Comparison of ENCODE assay signal across 1 cellular context in the genomic region with DNA sequence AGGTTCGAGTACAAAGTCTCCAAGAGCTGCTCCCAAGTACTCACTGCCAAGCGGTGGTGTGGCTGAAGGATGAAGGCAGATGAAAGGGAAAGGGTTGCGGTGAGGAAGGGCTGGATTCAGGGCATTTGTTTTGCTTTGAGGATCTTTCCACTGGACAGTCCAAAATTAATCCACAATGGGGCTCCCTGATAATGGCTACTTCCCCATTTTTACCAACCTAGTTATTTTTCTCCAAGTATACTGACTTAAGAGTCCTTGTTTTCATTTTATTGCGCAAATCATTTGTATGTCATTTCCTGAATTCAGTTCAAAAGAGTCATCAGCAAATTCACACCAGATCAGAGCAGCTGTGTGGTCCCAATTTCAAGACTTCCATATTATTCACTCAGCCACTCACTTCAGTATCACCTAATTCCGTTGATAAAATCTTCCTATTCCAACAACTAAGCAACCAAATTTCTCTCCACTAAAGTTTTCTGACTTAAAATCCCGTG.
TF ChIP-seq lines count a peak whose summit lies in the region.

No MANE protein-coding gene starts in this region.

TF ChIP-seq in HepG2, 621 proteins besides CTCF, POLR2A, EP300 and RAD21 (continued from another document and continues in another):
- TF ChIP-seq FOXP4 (CRISPR knock-in tag; IDR thresholded peaks at IDR 0.05) (no peak; the same call in 1 of the 2 replicates), FOXA3 (CRISPR knock-in tag; IDR thresholded peaks at IDR 0.05) (no peak), ZFX (CRISPR knock-in tag; IDR thresholded peaks at IDR 0.05; ENCODE audit: low read depth) (no peak; the same call in 1 of the 2 replicates), SNAPC2 (CRISPR knock-in tag; IDR thresholded peaks at IDR 0.05) (0 out of 2 replicates have a peak, but pooled peaks have one; percentile 77), HHEX (CRISPR knock-in tag; IDR thresholded peaks at IDR 0.05) (no peak), ZNF83 (CRISPR knock-in tag; IDR thresholded peaks at IDR 0.05; ENCODE audit: borderline replicate concordance) (no peak), ZBTB38 (CRISPR knock-in tag; IDR thresholded peaks at IDR 0.05) (0 out of 2 replicates have a peak, but pooled peaks have one; percentile 5), MAFF (IDR thresholded peaks at IDR 0.05; ENCODE audit: low read depth, low read length) (no peak), RELA (CRISPR knock-in tag; IDR thresholded peaks at IDR 0.05) (no peak), MAFG (CRISPR knock-in tag; IDR thresholded peaks at IDR 0.05) (no peak), ZNF598 (CRISPR knock-in tag; IDR thresholded peaks at IDR 0.05; ENCODE audit: borderline replicate concordance) (0 out of 2 replicates have a peak, but pooled peaks have one; percentile 2), JARID2 (CRISPR knock-in tag; IDR thresholded peaks at IDR 0.05; ENCODE audit: insufficient replicate concordance) (no peak), AHR (CRISPR knock-in tag; IDR thresholded peaks at IDR 0.05) (no peak), ZNF121 (CRISPR knock-in tag; IDR thresholded peaks at IDR 0.05) (peak; percentile 51; the same call in 1 of the 2 replicates), ATRX (CRISPR knock-in tag; IDR thresholded peaks at IDR 0.05; ENCODE audit: borderline replicate concordance) (no peak), ZNF30 (CRISPR knock-in tag; IDR thresholded peaks at IDR 0.05) (no peak), ZNF138 (CRISPR knock-in tag; IDR thresholded peaks at IDR 0.05; ENCODE audit: low read depth) (no peak), ZNF367 (CRISPR knock-in tag; IDR thresholded peaks at IDR 0.05; ENCODE audit: borderline replicate concordance) (no peak), RXRA (CRISPR knock-in tag; IDR thresholded peaks at IDR 0.05) (0 out of 2 replicates have a peak, but pooled peaks have one; percentile 12), THAP8 (CRISPR knock-in tag; IDR thresholded peaks at IDR 0.05; ENCODE audit: borderline replicate concordance) (no peak), RXRB (CRISPR knock-in tag; IDR thresholded peaks at IDR 0.05; ENCODE audit: borderline replicate concordance) (no peak), ZBTB3 (CRISPR knock-in tag; IDR thresholded peaks at IDR 0.05; ENCODE audit: borderline replicate concordance, low read depth) (no peak), GATA4 (IDR thresholded peaks at IDR 0.05; ENCODE audit: borderline replicate concordance, low read depth) (no peak), ZBED4 (CRISPR knock-in tag; IDR thresholded peaks at IDR 0.05; ENCODE audit: borderline replicate concordance) (no peak), MIER2 (CRISPR knock-in tag; IDR thresholded peaks at IDR 0.05) (no peak), ZNF468 (CRISPR knock-in tag; IDR thresholded peaks at IDR 0.05) (no peak), ZSCAN29 (CRISPR knock-in tag; conservative IDR thresholded peaks at IDR 0.05) (0 out of 2 replicates have a peak, but pooled peaks have one; percentile 3), KLF15 (CRISPR knock-in tag; IDR thresholded peaks at IDR 0.05; ENCODE audit: borderline replicate concordance) (peak; percentile 32; the same call in 1 of the 2 replicates), MYNN (CRISPR knock-in tag; IDR thresholded peaks at IDR 0.05; ENCODE audit: low read depth) (0 out of 2 replicates have a peak, but pooled peaks have one; percentile 7), ZNF24 (IDR thresholded peaks at IDR 0.05) (no peak), ZNF20 (CRISPR knock-in tag; IDR thresholded peaks at IDR 0.05) (peak; percentile 99), ZNF550 (CRISPR knock-in tag; IDR thresholded peaks at IDR 0.05; ENCODE audit: borderline replicate concordance) (no peak), ZSCAN9 (CRISPR knock-in tag; IDR thresholded peaks at IDR 0.05; ENCODE audit: borderline replicate concordance) (no peak), CBX1 (IDR thresholded peaks at IDR 0.05; ENCODE audit: low read depth) (no peak), ZNF781 (CRISPR knock-in tag; IDR thresholded peaks at IDR 0.05; ENCODE audit: borderline replicate concordance, not compliant biosample characterization) (no peak), SIX1 (CRISPR knock-in tag; IDR thresholded peaks at IDR 0.05; ENCODE audit: borderline replicate concordance) (0 out of 2 replicates have a peak, but pooled peaks have one; percentile 3), HNRNPL (IDR thresholded peaks at IDR 0.05; ENCODE audit: low read depth, low read length) (no peak), MAFK (conservative IDR thresholded peaks at IDR 0.05 in 1 of 2, IDR thresholded peaks at IDR 0.05 in 1 of 2; ENCODE audit: low read length in 2 of 2) (no peak), ATM (IDR thresholded peaks at IDR 0.05; ENCODE audit: borderline replicate concordance) (no peak), ZNF546 (CRISPR knock-in tag; conservative IDR thresholded peaks at IDR 0.05) (no peak), ZNF205 (CRISPR knock-in tag; IDR thresholded peaks at IDR 0.05) (no peak), ZNF354B (CRISPR knock-in tag; IDR thresholded peaks at IDR 0.05) (0 out of 2 replicates have a peak, but pooled peaks have one; percentile 71), ARHGAP35 (CRISPR knock-in tag; IDR thresholded peaks at IDR 0.05; ENCODE audit: borderline replicate concordance) (no peak), EHMT2 (IDR thresholded peaks at IDR 0.05; ENCODE audit: borderline replicate concordance, low read depth, low read length) (peak; percentile 75; the same call in 1 of the 2 replicates), ZNF770 (CRISPR knock-in tag; IDR thresholded peaks at IDR 0.05) (no peak), ZNF644 (CRISPR knock-in tag; IDR thresholded peaks at IDR 0.05; ENCODE audit: low read depth) (0 out of 2 replicates have a peak, but pooled peaks have one; percentile 59), ZNF274 (CRISPR knock-in tag; IDR thresholded peaks at IDR 0.05) (no peak), ZGPAT (CRISPR knock-in tag; IDR thresholded peaks at IDR 0.05) (no peak; the same call in none of the 2 replicates)
- TF ChIP-seq, protein P1, sequence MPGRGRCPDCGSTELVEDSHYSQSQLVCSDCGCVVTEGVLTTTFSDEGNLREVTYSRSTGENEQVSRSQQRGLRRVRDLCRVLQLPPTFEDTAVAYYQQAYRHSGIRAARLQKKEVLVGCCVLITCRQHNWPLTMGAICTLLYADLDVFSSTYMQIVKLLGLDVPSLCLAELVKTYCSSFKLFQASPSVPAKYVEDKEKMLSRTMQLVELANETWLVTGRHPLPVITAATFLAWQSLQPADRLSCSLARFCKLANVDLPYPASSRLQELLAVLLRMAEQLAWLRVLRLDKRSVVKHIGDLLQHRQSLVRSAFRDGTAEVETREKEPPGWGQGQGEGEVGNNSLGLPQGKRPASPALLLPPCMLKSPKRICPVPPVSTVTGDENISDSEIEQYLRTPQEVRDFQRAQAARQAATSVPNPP (CRISPR knock-in tag; IDR thresholded peaks at IDR 0.05): peak; percentile 70; the same call in 1 of the 2 replicates
- TF ChIP-seq, protein P2, sequence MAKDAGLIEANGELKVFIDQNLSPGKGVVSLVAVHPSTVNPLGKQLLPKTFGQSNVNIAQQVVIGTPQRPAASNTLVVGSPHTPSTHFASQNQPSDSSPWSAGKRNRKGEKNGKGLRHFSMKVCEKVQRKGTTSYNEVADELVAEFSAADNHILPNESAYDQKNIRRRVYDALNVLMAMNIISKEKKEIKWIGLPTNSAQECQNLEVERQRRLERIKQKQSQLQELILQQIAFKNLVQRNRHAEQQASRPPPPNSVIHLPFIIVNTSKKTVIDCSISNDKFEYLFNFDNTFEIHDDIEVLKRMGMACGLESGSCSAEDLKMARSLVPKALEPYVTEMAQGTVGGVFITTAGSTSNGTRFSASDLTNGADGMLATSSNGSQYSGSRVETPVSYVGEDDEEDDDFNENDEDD (CRISPR knock-in tag; IDR thresholded peaks at IDR 0.05; ENCODE audit: borderline replicate concordance): 0 out of 2 replicates have a peak, but pooled peaks have one; percentile 3
- TF ChIP-seq, protein P3, sequence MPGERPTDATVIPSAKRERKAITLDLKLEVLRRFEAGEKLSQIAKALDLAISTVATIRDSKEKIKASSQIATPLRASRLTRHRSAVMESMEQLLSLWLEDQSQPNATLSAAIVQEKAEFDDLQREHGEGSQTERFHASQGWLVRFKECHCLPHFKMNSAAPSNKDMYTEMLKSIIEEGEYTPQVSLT (CRISPR knock-in tag; IDR thresholded peaks at IDR 0.05; ENCODE audit: borderline replicate concordance, low read depth): no peak
- TF ChIP-seq, protein P4, sequence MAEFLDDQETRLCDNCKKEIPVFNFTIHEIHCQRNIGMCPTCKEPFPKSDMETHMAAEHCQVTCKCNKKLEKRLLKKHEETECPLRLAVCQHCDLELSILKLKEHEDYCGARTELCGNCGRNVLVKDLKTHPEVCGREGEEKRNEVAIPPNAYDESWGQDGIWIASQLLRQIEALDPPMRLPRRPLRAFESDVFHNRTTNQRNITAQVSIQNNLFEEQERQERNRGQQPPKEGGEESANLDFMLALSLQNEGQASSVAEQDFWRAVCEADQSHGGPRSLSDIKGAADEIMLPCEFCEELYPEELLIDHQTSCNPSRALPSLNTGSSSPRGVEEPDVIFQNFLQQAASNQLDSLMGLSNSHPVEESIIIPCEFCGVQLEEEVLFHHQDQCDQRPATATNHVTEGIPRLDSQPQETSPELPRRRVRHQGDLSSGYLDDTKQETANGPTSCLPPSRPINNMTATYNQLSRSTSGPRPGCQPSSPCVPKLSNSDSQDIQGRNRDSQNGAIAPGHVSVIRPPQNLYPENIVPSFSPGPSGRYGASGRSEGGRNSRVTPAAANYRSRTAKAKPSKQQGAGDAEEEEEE (CRISPR knock-in tag; IDR thresholded peaks at IDR 0.05; ENCODE audit: borderline replicate concordance): no peak
- TF ChIP-seq, protein P5, sequence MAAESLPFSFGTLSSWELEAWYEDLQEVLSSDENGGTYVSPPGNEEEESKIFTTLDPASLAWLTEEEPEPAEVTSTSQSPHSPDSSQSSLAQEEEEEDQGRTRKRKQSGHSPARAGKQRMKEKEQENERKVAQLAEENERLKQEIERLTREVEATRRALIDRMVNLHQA (CRISPR knock-in tag; IDR thresholded peaks at IDR 0.05): no peak
